Comparison of ENCODE assay signal across 8 cellular contexts in genomic region chr7:30503273-30504212, GRCh38. TPM values are rescaled to one million over a fixed set of nuclear protein-coding genes. Genes with fewer than 3 reads are reported as not detected.
DNase-seq lines count a peak whose midpoint lies in the region; ATAC-seq and TF ChIP-seq lines count a peak whose summit lies in the region.

No MANE protein-coding gene starts in this region.

- H3K27ac ChIP-seq in CD4-positive, CD25-positive, alpha-beta regulatory T cell (ENCODE audit: insufficient read depth, low read length, poor library complexity, severe bottlenecking), result no peak overlapping the region

- no peak for TF ChIP-seq CTCF in LNCaP clone FGC (IDR thresholded peaks at IDR 0.05; ENCODE audit: control insufficient read depth, extremely low read depth, insufficient read depth)
- no peak for TF ChIP-seq CTCF in choroid plexus epithelial cell (conservative IDR thresholded peaks at IDR 0.05; ENCODE audit: low read depth, low read length)

- peaks cover 29 to 49% (median 41%) of the 10 kb centered on the region in 4 donors for H3K4me1 Mint-ChIP-seq in CD4-positive, CD25-positive, alpha-beta regulatory T cell
- peaks cover 32% of the 10 kb centered on the region in 2 donors for H3K4me1 Mint-ChIP-seq in natural killer cell treated with Interleukin-12 subunit alpha and Interleukin-12 subunit beta and Interleukin-15 and Interleukin-18, amount 100 ng/mL, for 72 hours (ENCODE audit: low read depth in 2 of 2)

- H3K36me3 Mint-ChIP-seq in CD4-positive, CD25-positive, alpha-beta regulatory T cell, result peaks cover 26% of the 10 kb centered on the region
- peaks cover 16% of the 10 kb centered on the region for H3K36me3 Mint-ChIP-seq in natural killer cell treated with Interleukin-12 subunit alpha and Interleukin-12 subunit beta and Interleukin-15 and Interleukin-18, amount 100 ng/mL, for 72 hours

- H3K27me3 ChIP-seq in CD4-positive, CD25-positive, alpha-beta regulatory T cell (ENCODE audit: control insufficient read depth, insufficient read depth, low read length), result no peaks in the 10 kb centered on the region

- no peaks in the 10 kb centered on the region for H3K9me3 ChIP-seq in CD4-positive, CD25-positive, alpha-beta regulatory T cell (ENCODE audit: control insufficient read depth in 2 of 2, low read length in 2 of 2)

- H3K27ac Mint-ChIP-seq in CD4-positive, CD25-positive, alpha-beta regulatory T cell, result peak overlapping the region; percentile 46 to 94 (median 79)
- H3K27ac Mint-ChIP-seq in natural killer cell treated with Interleukin-12 subunit alpha and Interleukin-12 subunit beta and Interleukin-15 and Interleukin-18, amount 100 ng/mL, for 72 hours, result peak overlapping the region; percentile 73 to 79

- no peaks in the 10 kb centered on the region for H3K36me3 ChIP-seq in CD4-positive, CD25-positive, alpha-beta regulatory T cell (ENCODE audit: control insufficient read depth, insufficient read depth, low read length)

- peak overlapping the region; percentile 91 to 95 (median 92) for H3K4me3 Mint-ChIP-seq in CD4-positive, CD25-positive, alpha-beta regulatory T cell
- H3K4me3 Mint-ChIP-seq in natural killer cell treated with Interleukin-12 subunit alpha and Interleukin-12 subunit beta and Interleukin-15 and Interleukin-18, amount 100 ng/mL, for 72 hours, result peak overlapping the region; percentile 87

- H3K27me3 Mint-ChIP-seq in CD4-positive, CD25-positive, alpha-beta regulatory T cell, result no peaks in the 10 kb centered on the region
- H3K27me3 Mint-ChIP-seq in natural killer cell treated with Interleukin-12 subunit alpha and Interleukin-12 subunit beta and Interleukin-15 and Interleukin-18, amount 100 ng/mL, for 72 hours, result no peaks in the 10 kb centered on the region

- no peak for DNase-seq in CD4-positive, CD25-positive, alpha-beta regulatory T cell
- DNase-seq in LNCaP clone FGC (ENCODE audit: low read depth) (no peak), choroid plexus epithelial cell (ENCODE audit: low read depth) (peak; percentile 15), glomerular visceral epithelial cell (ENCODE audit: extremely low spot score) (no peak), kidney glomerular epithelial cell (lab: John Stamatoyannopoulos, UW) (no peak)
- DNase-seq in natural killer cell treated with Interleukin-12 subunit alpha and Interleukin-12 subunit beta and Interleukin-15 and Interleukin-18, amount 100 ng/mL, for 72 hours (ENCODE audit: low spot score), result no peak
- no peak for DNase-seq in stimulated activated naive CD4-positive, alpha-beta T cell (lab: John Stamatoyannopoulos, UW)

- H3K4me3 ChIP-seq in CD4-positive, CD25-positive, alpha-beta regulatory T cell (ENCODE audit: low read depth, low read length), result peak overlapping the region; percentile 94
- H3K4me3 ChIP-seq in LNCaP clone FGC (ENCODE audit: low read depth, low read length) (peak overlapping the region; percentile 82), choroid plexus epithelial cell (ENCODE audit: low read depth, low read length) (peak overlapping the region; percentile 88)

- peaks cover 0 to 4% (median 0%) of the 10 kb centered on the region in 7 donors for H3K9me3 Mint-ChIP-seq in CD4-positive, CD25-positive, alpha-beta regulatory T cell
- no peaks in the 10 kb centered on the region for H3K9me3 Mint-ChIP-seq in natural killer cell treated with Interleukin-12 subunit alpha and Interleukin-12 subunit beta and Interleukin-15 and Interleukin-18, amount 100 ng/mL, for 72 hours

- H3K4me1 ChIP-seq in CD4-positive, CD25-positive, alpha-beta regulatory T cell (ENCODE audit: control insufficient read depth, insufficient read depth, low read length, poor library complexity, severe bottlenecking), result peaks cover 23% of the 10 kb centered on the region

- no peak for ATAC-seq in CD4-positive, CD25-positive, alpha-beta regulatory T cell (ENCODE audit: low read depth in 2 of 2)
- no peak for ATAC-seq in natural killer cell treated with Interleukin-12 subunit alpha and Interleukin-12 subunit beta and Interleukin-15 and Interleukin-18, amount 100 ng/mL, for 72 hours
- no peak for ATAC-seq in HG02798 (IDR thresholded peaks at IDR 0.05; ENCODE audit: poor library complexity, unreplicated experiment)

RNA-seq across cellular contexts. Expression of gene GGCT, which starts 1.1 kb away (rescaled TPM):
- 10.9 TPM for total RNA-seq in CD4-positive, CD25-positive, alpha-beta regulatory T cell
- 10 to 100 TPM; 25.6 to 32.7 (median 28.2) TPM for polyA plus RNA-seq in CD4-positive, CD25-positive, alpha-beta regulatory T cell
- total RNA-seq in natural killer cell treated with Interleukin-12 subunit alpha and Interleukin-12 subunit beta and Interleukin-15 and Interleukin-18, amount 100 ng/mL, for 72 hours, result 10 to 100 TPM; 37.9 to 61.7 TPM

RNA-seq across cellular contexts. Expression of gene NOD1, which starts 25.0 kb away (rescaled TPM):
- total RNA-seq in CD4-positive, CD25-positive, alpha-beta regulatory T cell, result 24.8 TPM
- polyA plus RNA-seq in CD4-positive, CD25-positive, alpha-beta regulatory T cell, result 1 to 10 TPM; 4.8 to 7.3 (median 7.0) TPM
- 10 to 100 TPM in 1 of 2 donors, 1 to 10 TPM in 1; 8.9 to 11.6 TPM for total RNA-seq in natural killer cell treated with Interleukin-12 subunit alpha and Interleukin-12 subunit beta and Interleukin-15 and Interleukin-18, amount 100 ng/mL, for 72 hours
